In the genomic region with DNA sequence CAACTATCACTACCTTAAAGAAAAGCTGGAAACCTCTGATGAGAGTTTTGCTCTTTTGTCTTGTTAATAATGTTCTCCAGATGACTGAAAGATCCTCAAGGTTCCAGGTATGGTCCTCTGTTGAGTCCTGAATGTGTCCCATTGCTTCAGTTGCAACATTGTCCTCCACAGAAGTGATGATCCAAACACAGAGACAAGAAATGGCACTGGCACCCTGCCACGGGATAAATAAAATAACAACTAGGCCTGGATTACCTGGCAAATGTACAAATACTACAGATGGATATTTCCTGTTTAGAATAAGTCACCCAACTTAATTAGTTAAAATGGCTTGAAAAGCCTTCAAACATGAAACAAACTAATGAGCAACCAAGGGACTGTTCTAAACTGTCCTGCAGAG, we compare ENCODE assay signal across 18 cellular contexts. TPM values are rescaled to one million over a fixed set of nuclear protein-coding genes. Genes with fewer than 3 reads are reported as not detected.
DNase-seq lines count a peak whose midpoint lies in the region; ATAC-seq and TF ChIP-seq lines count a peak whose summit lies in the region.
"Had no signal": no experiment of that assay in that cellular context is flagged by ENCODE, and none has a peak within 500 bp of the region (broad histone marks: within the 10 kb centered on the region; RNA-seq: fewer than 3 reads in every experiment).

No MANE protein-coding gene starts in this region.

- POLR2A ChIA-PET in activated CD4-positive, alpha-beta memory T cell treated with anti-CD3 and anti-CD28 coated beads, Interleukin-2, amount 10 ng/mL, durations not matched to agents 7 days and 5 days (lab: Charles Lee) = interaction anchor here (1.0 to 5.4 kb wide), 3 partner anchors 68 to 120 kb away, joined by 3 to 49 read pairs (median 47); partner anchors contain the start of gene SPG11
- POLR2A ChIA-PET in activated CD4-positive, alpha-beta memory T cell treated with anti-CD3 and anti-CD28 coated beads for 36 hours (lab: Charles Lee) = no interaction called here
- POLR2A ChIA-PET in naive thymus-derived CD4-positive, alpha-beta T cell (lab: Charles Lee) = interaction anchor here (0.9 to 1.2 kb wide), 2 partner anchors 14 to 191 kb away, joined by 3 to 4 read pairs; no protein-coding TSS in a partner anchor

- ATAC-seq in naive thymus-derived CD4-positive, alpha-beta T cell = no peak
- ATAC-seq: HCT116 had no signal

- no peak overlapping the region for H3K4me3 ChIP-seq in naive thymus-derived CD4-positive, alpha-beta T cell (ENCODE audit: low read length)
- H3K4me3 ChIP-seq: coronary artery, MG63 had no signal

- no peaks in the 10 kb centered on the region for H3K9me3 Mint-ChIP-seq in activated CD4-positive, alpha-beta memory T cell treated with anti-CD3 and anti-CD28 coated beads, Interleukin-2, amount 10 ng/mL, durations not matched to agents 7 days and 5 days
- H3K9me3 Mint-ChIP-seq in activated CD4-positive, alpha-beta memory T cell treated with anti-CD3 and anti-CD28 coated beads for 36 hours = no peaks in the 10 kb centered on the region
- H3K9me3 Mint-ChIP-seq in activated naive CD8-positive, alpha-beta T cell treated with anti-CD3 and anti-CD28 coated beads for 36 hours = no peaks in the 10 kb centered on the region
- no peaks in the 10 kb centered on the region for H3K9me3 Mint-ChIP-seq in naive thymus-derived CD4-positive, alpha-beta T cell
- no peaks in the 10 kb centered on the region for H3K9me3 Mint-ChIP-seq in endothelial cell (ENCODE audit: unreplicated experiment)
- H3K9me3 Mint-ChIP-seq: brain had no signal

- H3K27me3 ChIP-seq in naive thymus-derived CD4-positive, alpha-beta T cell (ENCODE audit: control insufficient read depth in 2 of 2, insufficient read depth in 2 of 2, low read length in 2 of 2) = no peaks in the 10 kb centered on the region
- H3K27me3 ChIP-seq: BE2C, MG63 had no signal

- CTCF ChIA-PET in activated CD4-positive, alpha-beta memory T cell treated with anti-CD3 and anti-CD28 coated beads, Interleukin-2, amount 10 ng/mL, durations not matched to agents 7 days and 5 days (lab: Charles Lee) = interaction anchor here (0.6 to 9.1 kb wide), 2 partner anchors 141 to 156 kb away, joined by 5 to 110 read pairs; partner anchors contain the start of gene TRIM69
- CTCF ChIA-PET in activated CD4-positive, alpha-beta memory T cell treated with anti-CD3 and anti-CD28 coated beads for 36 hours (lab: Charles Lee) = interaction anchor here (0.6 to 5.0 kb wide), 6 partner anchors 13 to 193 kb away, joined by 3 to 58 read pairs (median 4); partner anchors contain the start of genes SPG11 and TRIM69
- CTCF ChIA-PET in naive thymus-derived CD4-positive, alpha-beta T cell (lab: Charles Lee) = interaction anchor here (0.7 to 1.3 kb wide), 2 partner anchors 141 to 144 kb away, joined by 3 to 5 read pairs; partner anchors contain the start of gene TRIM69

- no peak for DNase-seq in activated CD4-positive, alpha-beta memory T cell treated with anti-CD3 and anti-CD28 coated beads, Interleukin-2, amount 10 ng/mL, durations not matched to agents 7 days and 5 days
- no peak for DNase-seq in activated CD4-positive, alpha-beta memory T cell treated with anti-CD3 and anti-CD28 coated beads for 36 hours
- DNase-seq in EH (ENCODE audit: low read depth) (peak; percentile 51), iPS-NIHi11 (ENCODE audit: low spot score) (no peak), endothelial cell (ENCODE audit: low spot score) (no peak)
- no peak for DNase-seq in activated naive CD8-positive, alpha-beta T cell treated with anti-CD3 and anti-CD28 coated beads for 36 hours
- no peak for DNase-seq in naive thymus-derived CD4-positive, alpha-beta T cell
- DNase-seq in activated effector memory CD4-positive, alpha-beta T cell treated with anti-CD3 and anti-CD28 coated beads, Interleukin-2, amount 50 U/mL, for 16 hours = no peak
- DNase-seq: activated CD8-positive, alpha-beta memory T cell treated with anti-CD3 and anti-CD28 coated beads, Interleukin-2, amount 50 U/mL, for 48 hours; BE2C; MG63; NCI-H146; NCI-H2171 treated with DMSO at 0.1 percent for 48 hours; NCI-H526 treated with DMSO at 0.1 percent for 48 hours; stimulated activated CD4-positive, alpha-beta T cell treated with anti-CD3 and anti-CD28 coated beads, Interleukin-4, amount 100 ng/mL, for 4 hours had no signal

- intact Hi-C loops in activated CD4-positive, alpha-beta memory T cell treated with anti-CD3 and anti-CD28 coated beads for 36 hours (cut with micrococcal nuclease) = loop anchor here (5.0 kb wide), 1 partner anchor 37 kb away; no protein-coding TSS in a partner anchor
- intact Hi-C loops in naive thymus-derived CD4-positive, alpha-beta T cell (cut with micrococcal nuclease) = loop anchor here (5.0 to 10.0 kb wide), 3 partner anchors 37 to 427 kb away; partner anchors contain the start of gene SORD (in 1 of the 2)

- H3K27me3 Mint-ChIP-seq in activated CD4-positive, alpha-beta memory T cell treated with anti-CD3 and anti-CD28 coated beads, Interleukin-2, amount 10 ng/mL, durations not matched to agents 7 days and 5 days = no peaks in the 10 kb centered on the region
- no peaks in the 10 kb centered on the region for H3K27me3 Mint-ChIP-seq in activated CD4-positive, alpha-beta memory T cell treated with anti-CD3 and anti-CD28 coated beads for 36 hours
- H3K27me3 Mint-ChIP-seq in activated naive CD8-positive, alpha-beta T cell treated with anti-CD3 and anti-CD28 coated beads for 36 hours = no peaks in the 10 kb centered on the region
- H3K27me3 Mint-ChIP-seq in naive thymus-derived CD4-positive, alpha-beta T cell = no peaks in the 10 kb centered on the region
- H3K27me3 Mint-ChIP-seq in endothelial cell (ENCODE audit: unreplicated experiment) = no peaks in the 10 kb centered on the region
- H3K27me3 Mint-ChIP-seq: brain had no signal

- no peak for TF ChIP-seq CTCF in endothelial cell (IDR thresholded peaks at IDR 0.05; ENCODE audit: unreplicated experiment)

- no peak overlapping the region for H3K27ac ChIP-seq in naive thymus-derived CD4-positive, alpha-beta T cell (ENCODE audit: low read depth, low read length)
- H3K27ac ChIP-seq: coronary artery had no signal

- H3K4me3 Mint-ChIP-seq in activated CD4-positive, alpha-beta memory T cell treated with anti-CD3 and anti-CD28 coated beads, Interleukin-2, amount 10 ng/mL, durations not matched to agents 7 days and 5 days = no peak overlapping the region
- no peak overlapping the region for H3K4me3 Mint-ChIP-seq in activated CD4-positive, alpha-beta memory T cell treated with anti-CD3 and anti-CD28 coated beads for 36 hours
- no peak overlapping the region for H3K4me3 Mint-ChIP-seq in activated naive CD8-positive, alpha-beta T cell treated with anti-CD3 and anti-CD28 coated beads for 36 hours
- no peak overlapping the region for H3K4me3 Mint-ChIP-seq in naive thymus-derived CD4-positive, alpha-beta T cell
- no peak overlapping the region for H3K4me3 Mint-ChIP-seq in endothelial cell (ENCODE audit: unreplicated experiment)
- H3K4me3 Mint-ChIP-seq: brain had no signal

- peak overlapping the region; percentile 18 for H3K27ac Mint-ChIP-seq in activated CD4-positive, alpha-beta memory T cell treated with anti-CD3 and anti-CD28 coated beads, Interleukin-2, amount 10 ng/mL, durations not matched to agents 7 days and 5 days
- H3K27ac Mint-ChIP-seq in activated CD4-positive, alpha-beta memory T cell treated with anti-CD3 and anti-CD28 coated beads for 36 hours = no peak overlapping the region
- H3K27ac Mint-ChIP-seq in activated naive CD8-positive, alpha-beta T cell treated with anti-CD3 and anti-CD28 coated beads for 36 hours = peak overlapping the region; percentile 12
- H3K27ac Mint-ChIP-seq in naive thymus-derived CD4-positive, alpha-beta T cell = peak overlapping the region in 8 of 9 donors; percentile 21 to 91 (median 55)
- no peak overlapping the region for H3K27ac Mint-ChIP-seq in endothelial cell (ENCODE audit: unreplicated experiment)

- H3K9me3 ChIP-seq in naive thymus-derived CD4-positive, alpha-beta T cell (ENCODE audit: control insufficient read depth in 2 of 3, low read length in 3 of 3) = no peaks in the 10 kb centered on the region
- H3K9me3 ChIP-seq: BE2C, MG63 had no signal

- H3K4me1 Mint-ChIP-seq in activated CD4-positive, alpha-beta memory T cell treated with anti-CD3 and anti-CD28 coated beads, Interleukin-2, amount 10 ng/mL, durations not matched to agents 7 days and 5 days = peaks cover 43% of the 10 kb centered on the region
- H3K4me1 Mint-ChIP-seq in activated CD4-positive, alpha-beta memory T cell treated with anti-CD3 and anti-CD28 coated beads for 36 hours (ENCODE audit: low read depth) = peaks cover 33% of the 10 kb centered on the region
- H3K4me1 Mint-ChIP-seq in activated naive CD8-positive, alpha-beta T cell treated with anti-CD3 and anti-CD28 coated beads for 36 hours = peaks cover 26% of the 10 kb centered on the region
- peaks cover 7 to 27% (median 22%) of the 10 kb centered on the region in 7 donors for H3K4me1 Mint-ChIP-seq in naive thymus-derived CD4-positive, alpha-beta T cell
- no peaks in the 10 kb centered on the region for H3K4me1 Mint-ChIP-seq in endothelial cell (ENCODE audit: unreplicated experiment)
- H3K4me1 Mint-ChIP-seq: brain had no signal

- H3K36me3 Mint-ChIP-seq in activated CD4-positive, alpha-beta memory T cell treated with anti-CD3 and anti-CD28 coated beads, Interleukin-2, amount 10 ng/mL, durations not matched to agents 7 days and 5 days (ENCODE audit: low read depth) = peaks cover 50% of the 10 kb centered on the region
- peaks cover 39% of the 10 kb centered on the region for H3K36me3 Mint-ChIP-seq in activated CD4-positive, alpha-beta memory T cell treated with anti-CD3 and anti-CD28 coated beads for 36 hours
- H3K36me3 Mint-ChIP-seq in activated naive CD8-positive, alpha-beta T cell treated with anti-CD3 and anti-CD28 coated beads for 36 hours = peaks cover 15% of the 10 kb centered on the region
- peaks cover 4 to 37% (median 29%) of the 10 kb centered on the region in 5 donors for H3K36me3 Mint-ChIP-seq in naive thymus-derived CD4-positive, alpha-beta T cell
- H3K36me3 Mint-ChIP-seq in endothelial cell (ENCODE audit: low read depth, unreplicated experiment) = peaks cover 13% of the 10 kb centered on the region

- peaks cover 2 to 72% (median 9%) of the 10 kb centered on the region in 3 experiments for H3K36me3 ChIP-seq in naive thymus-derived CD4-positive, alpha-beta T cell (ENCODE audit: control insufficient read depth in 2 of 3, insufficient read depth in 3 of 3, low read length in 3 of 3)

- peaks cover 0 to 9% of the 10 kb centered on the region in 2 donors for H3K4me1 ChIP-seq in naive thymus-derived CD4-positive, alpha-beta T cell (ENCODE audit: control insufficient read depth in 2 of 2, insufficient read depth in 2 of 2, low read length in 2 of 2)
- H3K4me1 ChIP-seq: BE2C had no signal

RNA-seq across cellular contexts. Expression of gene EIF3J, which starts 58.3 kb away (rescaled TPM):
- 10 to 100 TPM; 70.6 to 87.8 TPM for total RNA-seq in activated CD4-positive, alpha-beta memory T cell treated with anti-CD3 and anti-CD28 coated beads, Interleukin-2, amount 10 ng/mL, durations not matched to agents 7 days and 5 days
- 10 to 100 TPM; 92.6 to 95.2 TPM for total RNA-seq in activated CD4-positive, alpha-beta memory T cell treated with anti-CD3 and anti-CD28 coated beads for 36 hours
- 100 to 1,000 TPM; 187 to 194 TPM for total RNA-seq in activated naive CD8-positive, alpha-beta T cell treated with anti-CD3 and anti-CD28 coated beads for 36 hours
- 10 to 100 TPM; 52.9 to 83.4 (median 66.5) TPM for total RNA-seq in naive thymus-derived CD4-positive, alpha-beta T cell
- polyA plus RNA-seq in naive thymus-derived CD4-positive, alpha-beta T cell = 10 to 100 TPM; 19.3 to 22.7 TPM
- 83.1 TPM for total RNA-seq in endothelial cell (ENCODE audit: unreplicated experiment)

Comparison
In these comparisons a context has a peak if more than half of its experiments do, and no peak if none do; other contexts are left out.
1. H3K27ac Mint-ChIP-seq: peak in activated CD4-positive, alpha-beta memory T cell treated with anti-CD3 and anti-CD28 coated beads, Interleukin-2, amount 10 ng/mL, durations not matched to agents 7 days and 5 days (single experiment), activated naive CD8-positive, alpha-beta T cell treated with anti-CD3 and anti-CD28 coated beads for 36 hours (single experiment) and naive thymus-derived CD4-positive, alpha-beta T cell (8 of 9); none in activated CD4-positive, alpha-beta memory T cell treated with anti-CD3 and anti-CD28 coated beads for 36 hours (single experiment) and endothelial cell (single experiment).